Comparison of ENCODE assay signal across 30 cellular contexts in genomic region chr13:22270881-22271280, GRCh38.
"Had no signal": no experiment of that assay in that cellular context is flagged by ENCODE, and none has a peak within 500 bp of the region (broad histone marks: within the 10 kb centered on the region; RNA-seq: fewer than 3 reads in every experiment).

No MANE protein-coding gene starts in this region.

- DNase-seq: activated B cell treated with CpG ODN at 0.5 μM for 24 hours; activated CD4-positive, alpha-beta memory T cell treated with anti-CD3 and anti-CD28 coated beads, Interleukin-2, amount 10 ng/mL, durations not matched to agents 7 days and 5 days; activated CD4-positive, alpha-beta T cell treated with anti-CD3 and anti-CD28 coated beads for 4 hours; activated CD4-positive, alpha-beta T cell treated with anti-CD3 and anti-CD28 coated beads, Interleukin-2, amount 10 ng/mL, durations not matched to agents 24 days and 14 days; activated CD4-positive, alpha-beta T cell treated with anti-CD3 and anti-CD28 coated beads, Interleukin-2, amount 50 U/mL, for 48 hours; activated CD4-positive, CD25-positive, alpha-beta regulatory T cell treated with anti-CD3 and anti-CD28 coated beads, Interleukin-2, amount 50 U/mL, for 72 hours; activated CD8-positive, alpha-beta memory T cell treated with anti-CD3 and anti-CD28 coated beads for 24 hours; activated CD8-positive, alpha-beta memory T cell treated with anti-CD3 and anti-CD28 coated beads, Interleukin-2, amount 10 ng/mL, durations not matched to agents 7 days and 5 days; activated CD8-positive, alpha-beta memory T cell treated with anti-CD3 and anti-CD28 coated beads, Interleukin-2, amount 50 U/mL, for 48 hours; activated CD8-positive, alpha-beta T cell treated with anti-CD3 and anti-CD28 coated beads, Interleukin-2, amount 10 ng/mL, durations not matched to agents 7 days and 5 days; activated effector memory CD4-positive, alpha-beta T cell treated with Interleukin-2 at 50 U/mL for 16 hours; activated gamma-delta T cell treated with Interleukin-2 at 50 U/mL for 16 hours; activated naive CD4-positive, alpha-beta T cell; activated naive CD4-positive, alpha-beta T cell treated with anti-CD3 and anti-CD28 coated beads for 36 hours; activated naive CD4-positive, alpha-beta T cell treated with anti-CD3 and anti-CD28 coated beads, Interleukin-2, amount 50 U/mL, for 16 hours; activated naive CD8-positive, alpha-beta T cell treated with anti-CD3 and anti-CD28 coated beads for 36 hours; activated T-cell treated with anti-CD3 and anti-CD28 coated beads, Interleukin-2, amount 50 U/mL, for 24 hours; activated T-cell treated with anti-CD3 and anti-CD28 coated beads, Interleukin-2, amount 50 U/mL, for 48 hours; adrenal gland; amniotic stem cell; aorta; body of pancreas; brain microvascular endothelial cell; central memory CD4-positive, alpha-beta T cell; T-helper 1 cell; T-helper 2 cell; T-helper 9 cell had no signal

- H3K4me1 ChIP-seq: adrenal gland, body of pancreas, breast epithelium had no signal

- ATAC-seq: activated CD8-positive, alpha-beta memory T cell treated with anti-CD3 and anti-CD28 coated beads, Interleukin-2, amount 10 ng/mL, durations not matched to agents 7 days and 5 days; activated CD8-positive, alpha-beta T cell treated with anti-CD3 and anti-CD28 coated beads, Interleukin-2, amount 10 ng/mL, durations not matched to agents 7 days and 5 days; activated naive CD4-positive, alpha-beta T cell treated with anti-CD3 and anti-CD28 coated beads, Interleukin-2, amount 50 U/mL, for 72 hours; body of pancreas had no signal

- H3K27ac ChIP-seq: adrenal gland, body of pancreas, brain microvascular endothelial cell, breast epithelium, VCaP had no signal

- H3K36me3 ChIP-seq: adrenal gland, brain microvascular endothelial cell, breast epithelium had no signal

- H3K4me3 ChIP-seq: adrenal gland, body of pancreas, breast epithelium had no signal

- H3K27me3 ChIP-seq: adrenal gland, body of pancreas, brain microvascular endothelial cell, breast epithelium had no signal

- H3K9me3 ChIP-seq: adrenal gland, body of pancreas, breast epithelium had no signal
